ENCODE assay signal across 12 cellular contexts in genomic region chr13:75554981-75555380, GRCh38.
"Had no signal": no experiment of that assay in that cellular context is flagged by ENCODE, and none has a peak within 500 bp of the region (broad histone marks: within the 10 kb centered on the region; RNA-seq: fewer than 3 reads in every experiment).

No MANE protein-coding gene starts in this region.

- H3K27ac Mint-ChIP-seq: activated CD4-positive, alpha-beta T cell treated with anti-CD3 and anti-CD28 coated beads, Interleukin-2, amount 10 ng/mL, durations not matched to agents 7 days and 5 days; immature natural killer cell had no signal

- H3K36me3 ChIP-seq: ascending aorta had no signal

- H3K4me3 Mint-ChIP-seq: activated CD4-positive, alpha-beta T cell treated with anti-CD3 and anti-CD28 coated beads, Interleukin-2, amount 10 ng/mL, durations not matched to agents 7 days and 5 days; immature natural killer cell had no signal

- FAIRE-seq: endometrium had no signal

- ATAC-seq: naive thymus-derived CD4-positive, alpha-beta T cell had no signal

- DNase-seq: activated CD4-positive, alpha-beta T cell treated with anti-CD3 and anti-CD28 coated beads, Interleukin-2, amount 10 ng/mL, durations not matched to agents 7 days and 5 days; dorsolateral prefrontal cortex; immature natural killer cell; naive thymus-derived CD4-positive, alpha-beta T cell; posterior cingulate gyrus; stimulated activated CD4-positive, alpha-beta T cell treated with anti-CD3 and anti-CD28 coated beads, Interleukin-15, amount 100 ng/mL, for 24 hours; T-helper 9 cell; trophoblast cell had no signal

- H3K4me3 ChIP-seq: ascending aorta, dorsolateral prefrontal cortex, esophagus muscularis mucosa had no signal

- H3K27me3 Mint-ChIP-seq: activated CD4-positive, alpha-beta T cell treated with anti-CD3 and anti-CD28 coated beads, Interleukin-2, amount 10 ng/mL, durations not matched to agents 7 days and 5 days; naive thymus-derived CD4-positive, alpha-beta T cell had no signal

- H3K27ac ChIP-seq: ascending aorta, dorsolateral prefrontal cortex, esophagus muscularis mucosa, neutrophil had no signal

- H3K9me3 Mint-ChIP-seq: activated CD4-positive, alpha-beta T cell treated with anti-CD3 and anti-CD28 coated beads, Interleukin-2, amount 10 ng/mL, durations not matched to agents 7 days and 5 days; immature natural killer cell; naive thymus-derived CD4-positive, alpha-beta T cell had no signal

- H3K27me3 ChIP-seq: ascending aorta, dorsolateral prefrontal cortex, esophagus muscularis mucosa, neutrophil had no signal

- H3K9me3 ChIP-seq: ascending aorta, esophagus muscularis mucosa, neutrophil had no signal
